ENCODE assay signal across 21 cellular contexts in genomic region chr11:15603208-15603607, GRCh38.
A peak's percentile ranks its signal among the peaks of the same experiment; 100 is the strongest.
DNase-seq lines count a peak whose midpoint lies in the region; ATAC-seq, FAIRE-seq and TF ChIP-seq lines count a peak whose summit lies in the region.
"Had no signal": no experiment of that assay in that cellular context is flagged by ENCODE, and none has a peak within 500 bp of the region (broad histone marks: within the 10 kb centered on the region; RNA-seq: fewer than 3 reads in every experiment).

No MANE protein-coding gene starts in this region.

- H3K4me1 ChIP-seq in heart right ventricle (peaks cover 4 to 30% (median 16%) of the 10 kb centered on the region in 9 donors), psoas muscle (no peaks in the 10 kb centered on the region), prostate gland (replicated peaks) (peaks cover 9% of the 10 kb centered on the region)

- POLR2A ChIA-PET in RWPE1 (lab: Yijun Ruan, JAX; ENCODE audit: low non-redundant PET) = no interaction called here

- H3K27ac ChIP-seq in heart right ventricle (peak overlapping the region in 6 of 10 donors; percentile 0 to 42 (median 17)), psoas muscle (no peak overlapping the region), RWPE1 (no peak overlapping the region), prostate gland (peak overlapping the region in 1 of 2 donors; percentile 35)
- H3K27ac ChIP-seq: thoracic aorta had no signal

- ATAC-seq in heart right ventricle = peak; percentile 56 to 90 (median 78)
- ATAC-seq in psoas muscle = peak in 1 of 4 donors; percentile 38
- ATAC-seq: activated CD4-positive, alpha-beta T cell treated with anti-CD3 and anti-CD28 coated beads for 36 hours; HCT116; stimulated activated naive B cell treated with anti-CD40 and anti-IgM and Interleukin-4, amounts not matched to agents 10 μg/mL and 1 μg/mL and 100 μg/mL, for 72 hours had no signal

- intact Hi-C loops in heart right ventricle (cut with DNase I) (no loop called here), psoas muscle (cut with DNase I) (no loop called here), prostate gland (cut with DNase I) (no loop called here)

- no peak for FAIRE-seq in GM12892 (lab: Jason Lieb, UNC)
- FAIRE-seq: G401.6, TTC549 had no signal

- H3K9me3 ChIP-seq in heart right ventricle = no peaks in the 10 kb centered on the region
- H3K9me3 ChIP-seq in psoas muscle = no peaks in the 10 kb centered on the region
- no peaks in the 10 kb centered on the region for H3K9me3 ChIP-seq in prostate gland
- H3K9me3 ChIP-seq: thoracic aorta had no signal

- in situ Hi-C loops in G401 (cut with HindIII; ENCODE audit: low sequenced_read_pairs) = no loop called here

- no peak for TF ChIP-seq CTCF in heart right ventricle (IDR thresholded peaks at IDR 0.05)
- no peak for TF ChIP-seq CTCF in psoas muscle (IDR thresholded peaks at IDR 0.05)
- TF ChIP-seq CTCF in RWPE1 (conservative IDR thresholded peaks at IDR 0.05; ENCODE audit: low read depth) = no peak
- no peak for TF ChIP-seq CTCF in prostate gland (IDR thresholded peaks at IDR 0.05)

- H3K4me3 ChIP-seq in heart right ventricle (no peak overlapping the region), psoas muscle (no peak overlapping the region), prostate gland (no peak overlapping the region)
- H3K4me3 ChIP-seq: smooth muscle cell, thoracic aorta had no signal

- no peak for TF ChIP-seq POLR2A in GM12892 (IDR thresholded peaks at IDR 0.05; ENCODE audit: low read depth, low read length)
- no peak for TF ChIP-seq POLR2A in prostate gland (IDR thresholded peaks at IDR 0.05)

- 21 to 24% methylated on average over 4 of the region's 4 CpGs for WGBS in heart right ventricle, 2 donors
- 19 to 24% (median 24%) methylated on average over 4 of the region's 4 CpGs for WGBS in psoas muscle, 3 donors
- WGBS in prostate gland = 5% methylated on average over 4 of the region's 4 CpGs

- H3K27me3 ChIP-seq in heart right ventricle = no peaks in the 10 kb centered on the region
- H3K27me3 ChIP-seq in psoas muscle (ENCODE audit: insufficient read depth in 3 of 3, low read length in 2 of 3) = no peaks in the 10 kb centered on the region
- no peaks in the 10 kb centered on the region for H3K27me3 ChIP-seq in prostate gland (replicated peaks; ENCODE audit: insufficient read depth)

- DNase-seq in G401 (ENCODE audit: low spot score) (peak; percentile 14), NCI-H748 (lab: John Stamatoyannopoulos, UW; ENCODE audit: unreplicated experiment) (peak; percentile 71), heart right ventricle (peak; percentile 33 to 63), psoas muscle (peak; percentile 36 to 56), GM12892 (ENCODE audit: insufficient read length) (no peak), RWPE1 (ENCODE audit: low spot score) (no peak), prostate gland (ENCODE audit: low spot score) (no peak)
- no peak for DNase-seq in activated CD4-positive, CD25-positive, alpha-beta regulatory T cell treated with anti-CD3 and anti-CD28 coated beads, Interleukin-2, amount 50 U/mL, for 72 hours
- DNase-seq: activated CD4-positive, alpha-beta T cell treated with anti-CD3 and anti-CD28 coated beads for 36 hours; activated naive CD4-positive, alpha-beta T cell treated with anti-CD3 and anti-CD28 coated beads for 36 hours; activated T-cell treated with anti-CD3 and anti-CD28 coated beads, Interleukin-2, amount 50 U/mL, for 48 hours; NCI-H1048; NCI-H2081 treated with DMSO at 0.1 percent for 48 hours; NCI-H524 treated with DMSO at 0.1 percent for 48 hours; SHP77 treated with DMSO at 0.1 percent for 48 hours; stimulated activated naive B cell treated with anti-CD40 and anti-IgM and Interleukin-4, amounts not matched to agents 10 μg/mL and 1 μg/mL and 100 μg/mL, for 72 hours had no signal

- CTCF ChIA-PET in RWPE1 (lab: Yijun Ruan, JAX) = no interaction called here

- H3K36me3 ChIP-seq in heart right ventricle (no peaks in the 10 kb centered on the region), psoas muscle (ENCODE audit: insufficient read depth in 1 of 2, low read depth in 1 of 2) (no peaks in the 10 kb centered on the region), prostate gland (no peaks in the 10 kb centered on the region)
- H3K36me3 ChIP-seq: thoracic aorta had no signal

Comparison
In these comparisons a context has a peak if more than half of its experiments do, and no peak if none do; other contexts are left out.
1. DNase-seq: peak in G401 (single experiment), NCI-H748 (single experiment), heart right ventricle (2 of 2) and psoas muscle (2 of 2); none in GM12892 (single experiment), RWPE1 (single experiment), activated CD4-positive, CD25-positive, alpha-beta regulatory T cell treated with anti-CD3 and anti-CD28 coated beads, Interleukin-2, amount 50 U/mL, for 72 hours (single experiment) and prostate gland (single experiment).
2. H3K27ac ChIP-seq: peak in heart right ventricle (6 of 10); none in psoas muscle (single experiment) and RWPE1 (single experiment).